1 cellular context compared by ENCODE assay signal in genomic region chr9:128771745-128772519, GRCh38.
TF ChIP-seq lines count a peak whose summit lies in the region.

ZER1 (minus strand) TSS chr9:128771927; CDS start chr9:128755565, 16,362 bp downstream.

TF ChIP-seq in HCT116, 20 proteins besides CTCF, POLR2A, EP300 and RAD21 (continued from another document):
- TF ChIP-seq EZH2 (IDR thresholded peaks at IDR 0.05) (no peak), JUND (IDR thresholded peaks at IDR 0.05) (0 out of 2 replicates have a peak, but pooled peaks have one; percentile 19), FOSL1 (IDR thresholded peaks at IDR 0.05; ENCODE audit: low read depth) (no peak), CEBPB (IDR thresholded peaks at IDR 0.05; ENCODE audit: low read depth) (no peak), SP1 (IDR thresholded peaks at IDR 0.05; ENCODE audit: low read depth) (peak; percentile 78)
TF ChIP-seq in HCT116: peak in this region for 12.
